ENCODE assay signal across 8 cellular contexts in genomic region chrX:118254611-118255010, GRCh38.
DNase-seq lines count a peak whose midpoint lies in the region; ATAC-seq and TF ChIP-seq lines count a peak whose summit lies in the region.

No MANE protein-coding gene starts in this region.

- H3K4me1 Mint-ChIP-seq in HFFc6 (ENCODE audit: low read depth) (peaks cover 6% of the 10 kb centered on the region), osteocyte (ENCODE audit: unreplicated experiment) (no peaks in the 10 kb centered on the region)
- no peaks in the 10 kb centered on the region for H3K4me1 Mint-ChIP-seq in activated CD8-positive, alpha-beta T cell treated with anti-CD3 and anti-CD28 coated beads for 36 hours (ENCODE audit: low read depth)

- H3K9me3 Mint-ChIP-seq in HFFc6 (no peaks in the 10 kb centered on the region), osteocyte (ENCODE audit: unreplicated experiment) (no peaks in the 10 kb centered on the region)
- H3K9me3 Mint-ChIP-seq in activated CD8-positive, alpha-beta T cell treated with anti-CD3 and anti-CD28 coated beads for 36 hours: no peaks in the 10 kb centered on the region

- POLR2A ChIA-PET in activated CD8-positive, alpha-beta T cell treated with anti-CD3 and anti-CD28 coated beads for 36 hours (lab: Charles Lee): no interaction called here

- H3K4me3 Mint-ChIP-seq in HFFc6: no peak overlapping the region
- no peak overlapping the region for H3K4me3 Mint-ChIP-seq in activated CD8-positive, alpha-beta T cell treated with anti-CD3 and anti-CD28 coated beads for 36 hours
- no peak overlapping the region for H3K4me3 Mint-ChIP-seq in osteocyte (ENCODE audit: unreplicated experiment)

- DNase-seq in activated CD4-positive, CD25-positive, alpha-beta regulatory T cell treated with anti-CD3 and anti-CD28 coated beads, Interleukin-2, amount 50 U/mL, for 16 hours (ENCODE audit: low read depth, low spot score): peak; percentile 0
- no peak for DNase-seq in activated CD4-positive, CD25-positive, alpha-beta regulatory T cell (lab: John Stamatoyannopoulos, UW)
- DNase-seq in HFFc6 (peak; percentile 11), NCI-H345 (lab: John Stamatoyannopoulos, UW) (peak; percentile 31), fibroblast of peridontal ligament (ENCODE audit: extremely low read depth) (peak; percentile 67), osteocyte (ENCODE audit: extremely low spot score, unreplicated experiment) (no peak)
- DNase-seq in activated CD8-positive, alpha-beta T cell treated with anti-CD3 and anti-CD28 coated beads for 36 hours: peak; percentile 73

- TF ChIP-seq CTCF in HFFc6 (IDR thresholded peaks at IDR 0.05) (peak; percentile 77), osteocyte (IDR thresholded peaks at IDR 0.05) (peak; percentile 73)
- peak; percentile 70 for TF ChIP-seq CTCF in activated CD8-positive, alpha-beta T cell treated with anti-CD3 and anti-CD28 coated beads for 36 hours (IDR thresholded peaks at IDR 0.05)

- no peaks in the 10 kb centered on the region for H3K36me3 Mint-ChIP-seq in HFFc6 (ENCODE audit: low read depth)
- no peaks in the 10 kb centered on the region for H3K36me3 Mint-ChIP-seq in activated CD8-positive, alpha-beta T cell treated with anti-CD3 and anti-CD28 coated beads for 36 hours (ENCODE audit: low read depth)
- H3K36me3 Mint-ChIP-seq in osteocyte (ENCODE audit: unreplicated experiment): no peaks in the 10 kb centered on the region

- H3K27ac Mint-ChIP-seq in HFFc6 (no peak overlapping the region), osteocyte (ENCODE audit: unreplicated experiment) (no peak overlapping the region)
- H3K27ac Mint-ChIP-seq in activated CD8-positive, alpha-beta T cell treated with anti-CD3 and anti-CD28 coated beads for 36 hours: no peak overlapping the region

- CTCF ChIA-PET in activated CD8-positive, alpha-beta T cell treated with anti-CD3 and anti-CD28 coated beads for 36 hours (lab: Charles Lee): interaction anchor here (0.7 to 1.5 kb wide), 5 partner anchors 10 to 502 kb away, joined by 3 to 7 read pairs (median 6); no protein-coding TSS in a partner anchor

- no peak for ATAC-seq in activated CD8-positive, alpha-beta T cell treated with anti-CD3 and anti-CD28 coated beads for 36 hours
- ATAC-seq in HG03469 (IDR thresholded peaks at IDR 0.05; ENCODE audit: unreplicated experiment): no peak

- intact Hi-C loops in activated CD8-positive, alpha-beta T cell treated with anti-CD3 and anti-CD28 coated beads for 36 hours (cut with micrococcal nuclease): no loop called here

- peaks cover 6% of the 10 kb centered on the region for H3K27me3 Mint-ChIP-seq in HFFc6 (ENCODE audit: insufficient read depth)
- no peaks in the 10 kb centered on the region for H3K27me3 Mint-ChIP-seq in activated CD8-positive, alpha-beta T cell treated with anti-CD3 and anti-CD28 coated beads for 36 hours
- H3K27me3 Mint-ChIP-seq in osteocyte (ENCODE audit: unreplicated experiment): peaks cover 3% of the 10 kb centered on the region

Comparison
In these comparisons a context has a peak if more than half of its experiments do, and no peak if none do; other contexts are left out.
1. DNase-seq: peak in activated CD4-positive, CD25-positive, alpha-beta regulatory T cell treated with anti-CD3 and anti-CD28 coated beads, Interleukin-2, amount 50 U/mL, for 16 hours (single experiment), HFFc6 (single experiment), NCI-H345 (single experiment), activated CD8-positive, alpha-beta T cell treated with anti-CD3 and anti-CD28 coated beads for 36 hours (single experiment) and fibroblast of peridontal ligament (single experiment); none in activated CD4-positive, CD25-positive, alpha-beta regulatory T cell (0 of 4) and osteocyte (single experiment).
2. Peak in every context shown above with its lines, with median percentiles within 50 percentile points of each other: CTCF ChIP-seq.